In the genomic region with DNA sequence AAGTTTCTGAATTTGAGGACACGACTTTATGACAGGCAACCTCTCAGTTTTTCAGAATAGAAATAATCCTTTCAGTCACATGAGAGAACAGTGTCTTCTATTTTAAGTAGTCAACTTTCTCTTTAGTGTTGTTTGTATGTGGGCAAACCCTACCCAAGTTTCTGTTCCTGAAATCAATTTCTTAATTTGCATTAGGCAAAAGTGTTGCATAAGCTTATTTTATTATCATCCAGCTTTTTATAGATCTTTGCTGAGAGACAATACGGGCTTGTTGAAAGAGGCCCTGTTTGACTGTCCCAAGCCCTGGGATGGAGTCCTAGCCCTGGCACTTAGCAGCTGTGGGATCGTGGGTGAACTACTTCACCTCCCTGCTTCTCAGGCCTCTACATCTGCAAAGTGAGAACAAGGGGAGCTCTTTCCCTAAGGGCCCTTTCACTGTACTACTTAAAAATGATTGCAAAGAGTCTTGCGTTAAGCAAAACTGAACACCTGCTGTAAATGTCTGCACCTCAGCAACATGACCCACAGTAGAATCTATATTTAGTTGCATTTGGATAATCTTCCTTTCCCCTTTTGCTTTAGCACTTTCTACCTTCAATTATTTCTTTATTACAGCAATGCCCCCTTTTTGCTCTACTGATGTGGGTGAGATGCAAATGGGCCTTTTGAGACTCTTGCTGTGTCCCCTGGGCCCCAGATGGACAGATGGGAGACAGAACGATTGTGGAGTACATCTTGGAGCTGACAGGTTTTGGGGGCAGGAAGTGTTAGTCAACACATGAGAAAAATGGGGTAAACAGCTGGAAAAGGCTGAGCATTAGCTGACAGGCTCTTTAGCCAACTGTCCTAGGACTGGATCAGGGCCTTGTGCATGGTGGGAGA, we compare ENCODE assay signal across 10 cellular contexts. TPM values are rescaled to one million over a fixed set of nuclear protein-coding genes. Genes with fewer than 3 reads are reported as not detected.
DNase-seq lines count a peak whose midpoint lies in the region; ATAC-seq and TF ChIP-seq lines count a peak whose summit lies in the region.
"Had no signal": no experiment of that assay in that cellular context is flagged by ENCODE, and none has a peak within 500 bp of the region (broad histone marks: within the 10 kb centered on the region; RNA-seq: fewer than 3 reads in every experiment).

No MANE protein-coding gene starts in this region.

- H3K9me3 ChIP-seq in breast epithelium = no peaks in the 10 kb centered on the region

- peak overlapping the region; percentile 90 for H3K27ac Mint-ChIP-seq in memory B cell

- H3K27me3 Mint-ChIP-seq in memory B cell = no peaks in the 10 kb centered on the region

- no peaks in the 10 kb centered on the region for H3K27me3 ChIP-seq in breast epithelium

- H3K4me3 Mint-ChIP-seq in memory B cell = peak overlapping the region; percentile 40

- peak; percentile 88 for ATAC-seq in GM18907 (IDR thresholded peaks at IDR 0.05; ENCODE audit: unreplicated experiment)
- ATAC-seq in HG02588 (IDR thresholded peaks at IDR 0.05; ENCODE audit: unreplicated experiment) = peak; percentile 92
- peak; percentile 71 for ATAC-seq in HG03558 (IDR thresholded peaks at IDR 0.05; ENCODE audit: extremely low read depth, unreplicated experiment)
- ATAC-seq in memory B cell (ENCODE audit: low read depth) = peak; percentile 91
- ATAC-seq in stimulated activated naive CD8-positive, alpha-beta T cell treated with anti-CD3 and anti-CD28 coated beads, Interleukin-15, Interleukin-2, amounts not matched to agents 100 U/mL and 50 U/mL, for 24 hours = no peak

- no peak overlapping the region for H3K4me3 ChIP-seq in breast epithelium

- peaks cover 1% of the 10 kb centered on the region for H3K36me3 Mint-ChIP-seq in memory B cell

- H3K9me3 Mint-ChIP-seq in memory B cell = peaks cover 3% of the 10 kb centered on the region

- no peak for TF ChIP-seq POLR2A in breast epithelium (IDR thresholded peaks at IDR 0.05)

- no peak for TF ChIP-seq CTCF in breast epithelium (IDR thresholded peaks at IDR 0.05)

- H3K4me1 Mint-ChIP-seq in memory B cell = peaks cover 28% of the 10 kb centered on the region

- no peak overlapping the region for H3K27ac ChIP-seq in breast epithelium

- intact Hi-C loops in breast epithelium (cut with DNase I; ENCODE audit: low total_unique reads) = no loop called here

- DNase-seq in memory B cell (ENCODE audit: low spot score in 2 of 2) = peak; percentile 41 to 52
- DNase-seq in stimulated activated naive CD8-positive, alpha-beta T cell treated with anti-CD3 and anti-CD28 coated beads, Interleukin-15, Interleukin-2, amounts not matched to agents 100 U/mL and 50 U/mL, for 24 hours = no peak
- DNase-seq in amniotic stem cell (lab: John Stamatoyannopoulos, UW) = no peak
- DNase-seq in activated CD4-positive, alpha-beta T cell treated with anti-CD3 and anti-CD28 coated beads, Interleukin-2, amount 50 U/mL, for 4 hours = no peak
- no peak for DNase-seq in breast epithelium (ENCODE audit: low spot score in 2 of 2)
- DNase-seq: NCI-H1694 treated with DMSO at 0.1 percent for 48 hours; stimulated activated CD4-positive, alpha-beta T cell treated with anti-CD3 and anti-CD28 coated beads, Interleukin-15, amount 100 ng/mL, for 24 hours had no signal

- H3K36me3 ChIP-seq in breast epithelium = no peaks in the 10 kb centered on the region

- no peaks in the 10 kb centered on the region for H3K4me1 ChIP-seq in breast epithelium

RNA-seq across cellular contexts. Expression of a gene that starts 41.0 kb away (rescaled TPM):
- 10 to 100 TPM; 17.4 to 22.8 (median 18.4) TPM for total RNA-seq in breast epithelium

Comparison
In these comparisons a context has a peak if more than half of its experiments do, and no peak if none do; other contexts are left out.
1. DNase-seq: peak in memory B cell (2 of 2); none in stimulated activated naive CD8-positive, alpha-beta T cell treated with anti-CD3 and anti-CD28 coated beads, Interleukin-15, Interleukin-2, amounts not matched to agents 100 U/mL and 50 U/mL, for 24 hours (single experiment), amniotic stem cell (single experiment), activated CD4-positive, alpha-beta T cell treated with anti-CD3 and anti-CD28 coated beads, Interleukin-2, amount 50 U/mL, for 4 hours (0 of 2) and breast epithelium (0 of 2).